Comparison of ENCODE assay signal across 28 cellular contexts in genomic region chr12:79487386-79488110, GRCh38.
"Had no signal": no experiment of that assay in that cellular context is flagged by ENCODE, and none has a peak within 500 bp of the region (broad histone marks: within the 10 kb centered on the region; RNA-seq: fewer than 3 reads in every experiment).

No MANE protein-coding gene starts in this region.

- H3K27me3 Mint-ChIP-seq: activated CD4-positive, alpha-beta memory T cell treated with anti-CD3 and anti-CD28 coated beads, Interleukin-2, amount 10 ng/mL, durations not matched to agents 7 days and 5 days; activated CD8-positive, alpha-beta memory T cell treated with anti-CD3 and anti-CD28 coated beads, Interleukin-2, amount 10 ng/mL, durations not matched to agents 7 days and 5 days; activated naive CD4-positive, alpha-beta T cell treated with anti-CD3 and anti-CD28 coated beads, Interleukin-2, amount 10 ng/mL, durations not matched to agents 7 days and 5 days; activated naive CD8-positive, alpha-beta T cell had no signal

- H3K9me3 Mint-ChIP-seq: activated CD4-positive, alpha-beta memory T cell treated with anti-CD3 and anti-CD28 coated beads, Interleukin-2, amount 10 ng/mL, durations not matched to agents 7 days and 5 days had no signal

- H3K4me1 Mint-ChIP-seq: activated CD4-positive, alpha-beta memory T cell treated with anti-CD3 and anti-CD28 coated beads, Interleukin-2, amount 10 ng/mL, durations not matched to agents 7 days and 5 days; activated CD8-positive, alpha-beta memory T cell treated with anti-CD3 and anti-CD28 coated beads, Interleukin-2, amount 10 ng/mL, durations not matched to agents 7 days and 5 days; activated naive CD4-positive, alpha-beta T cell treated with anti-CD3 and anti-CD28 coated beads, Interleukin-2, amount 10 ng/mL, durations not matched to agents 7 days and 5 days had no signal

- H3K36me3 ChIP-seq: ascending aorta, breast epithelium, WERI-Rb-1 had no signal

- H3K27ac Mint-ChIP-seq: activated CD4-positive, alpha-beta memory T cell treated with anti-CD3 and anti-CD28 coated beads, Interleukin-2, amount 10 ng/mL, durations not matched to agents 7 days and 5 days; activated CD8-positive, alpha-beta memory T cell treated with anti-CD3 and anti-CD28 coated beads, Interleukin-2, amount 10 ng/mL, durations not matched to agents 7 days and 5 days; activated naive CD4-positive, alpha-beta T cell treated with anti-CD3 and anti-CD28 coated beads, Interleukin-2, amount 10 ng/mL, durations not matched to agents 7 days and 5 days; activated naive CD8-positive, alpha-beta T cell had no signal

- H3K4me3 Mint-ChIP-seq: activated CD4-positive, alpha-beta memory T cell treated with anti-CD3 and anti-CD28 coated beads, Interleukin-2, amount 10 ng/mL, durations not matched to agents 7 days and 5 days; activated CD8-positive, alpha-beta memory T cell treated with anti-CD3 and anti-CD28 coated beads, Interleukin-2, amount 10 ng/mL, durations not matched to agents 7 days and 5 days; activated naive CD4-positive, alpha-beta T cell treated with anti-CD3 and anti-CD28 coated beads, Interleukin-2, amount 10 ng/mL, durations not matched to agents 7 days and 5 days; activated naive CD8-positive, alpha-beta T cell had no signal

- H3K36me3 Mint-ChIP-seq: activated CD8-positive, alpha-beta memory T cell treated with anti-CD3 and anti-CD28 coated beads, Interleukin-2, amount 10 ng/mL, durations not matched to agents 7 days and 5 days; activated naive CD4-positive, alpha-beta T cell treated with anti-CD3 and anti-CD28 coated beads, Interleukin-2, amount 10 ng/mL, durations not matched to agents 7 days and 5 days; activated naive CD8-positive, alpha-beta T cell had no signal

- H3K27me3 ChIP-seq: ascending aorta, breast epithelium had no signal

- H3K4me3 ChIP-seq: ascending aorta, breast epithelium had no signal

- H3K27ac ChIP-seq: ascending aorta, breast epithelium, WERI-Rb-1 had no signal

- DNase-seq: activated CD4-positive, alpha-beta memory T cell treated with anti-CD3 and anti-CD28 coated beads, Interleukin-2, amount 10 ng/mL, durations not matched to agents 7 days and 5 days; activated CD4-positive, alpha-beta T cell treated with anti-CD3 and anti-CD28 coated beads for 1 hour; activated CD4-positive, alpha-beta T cell treated with anti-CD3 and anti-CD28 coated beads for 48 hours; activated CD4-positive, CD25-positive, alpha-beta regulatory T cell; activated CD8-positive, alpha-beta memory T cell treated with anti-CD3 and anti-CD28 coated beads for 24 hours; activated CD8-positive, alpha-beta memory T cell treated with anti-CD3 and anti-CD28 coated beads, Interleukin-2, amount 10 ng/mL, durations not matched to agents 7 days and 5 days; activated CD8-positive, alpha-beta memory T cell treated with anti-CD3 and anti-CD28 coated beads, Interleukin-2, amount 50 U/mL, for 48 hours; activated effector memory CD4-positive, alpha-beta T cell treated with Interleukin-2 at 50 U/mL for 16 hours; activated naive CD4-positive, alpha-beta T cell treated with anti-CD3 and anti-CD28 coated beads, Interleukin-2, amount 10 ng/mL, durations not matched to agents 7 days and 5 days; activated T-cell treated with anti-CD3 and anti-CD28 coated beads, Interleukin-2, amount 50 U/mL, for 48 hours; amygdala; NCI-H1092 treated with DMSO at 0.1 percent for 48 hours; NCI-H1417; NCI-H146; NCI-H187; NCI-H2029 treated with DMSO at 0.1 percent for 48 hours; NCI-H2107; NCI-H2171; NCI-H510A; NCI-H526; NCI-H748 treated with DMSO at 0.1 percent for 48 hours; OCI-M1; Right ventricle myocardium superior; T1000; WERI-Rb-1 had no signal

- H3K4me1 ChIP-seq: ascending aorta, breast epithelium had no signal

- ATAC-seq: activated CD8-positive, alpha-beta memory T cell treated with anti-CD3 and anti-CD28 coated beads, Interleukin-2, amount 10 ng/mL, durations not matched to agents 7 days and 5 days had no signal
